ENCODE assay signal across 8 cellular contexts in the genomic region with DNA sequence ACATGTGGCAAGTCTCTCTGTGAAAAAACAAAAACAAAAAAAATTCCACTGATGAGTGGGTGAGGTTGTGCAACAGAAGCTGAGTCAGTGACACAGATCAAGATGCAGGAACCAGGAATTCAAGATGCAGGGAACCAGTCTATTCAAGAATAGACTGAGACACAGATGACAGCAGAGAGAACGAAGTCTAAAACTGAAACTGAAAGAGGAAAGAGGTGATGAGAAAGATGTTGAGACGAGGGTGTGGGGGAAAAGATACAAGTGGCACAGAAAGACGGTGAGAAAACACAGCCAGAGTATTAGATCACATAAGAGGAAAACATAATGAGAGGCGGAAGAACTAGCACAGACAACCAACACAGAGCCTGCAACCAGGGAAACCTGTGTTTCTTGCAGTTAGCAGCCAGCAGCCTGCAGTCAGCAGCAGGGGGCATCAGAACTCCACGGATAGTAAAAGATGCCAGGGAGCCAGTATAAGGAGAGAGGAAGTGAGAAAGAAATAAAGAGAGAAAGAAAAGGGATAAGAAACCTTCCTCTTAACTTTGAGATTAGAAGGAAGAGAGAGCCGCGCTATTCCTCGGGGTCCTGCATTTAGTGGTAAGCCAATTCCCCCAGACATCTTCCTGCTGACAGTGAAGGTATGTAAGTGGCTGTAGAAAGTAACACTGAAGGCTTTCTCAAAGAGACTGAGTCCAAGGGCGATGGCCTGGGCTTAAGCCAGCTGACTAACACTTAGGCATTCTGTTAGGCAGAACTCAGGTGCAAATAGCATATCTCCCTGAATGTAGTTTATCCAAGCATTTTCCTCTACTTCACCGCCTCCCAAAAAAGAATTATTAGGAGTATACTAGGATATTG.
DNase-seq lines count a peak whose midpoint lies in the region; ATAC-seq and TF ChIP-seq lines count a peak whose summit lies in the region.

No MANE protein-coding gene starts in this region.

- peak overlapping the region; percentile 35 to 59 (median 50) for H3K4me3 ChIP-seq in BLaER1 treated with 17β-estradiol and CSF1 and Interleukin-3, amounts not matched to agents 10 nM and 100 nM
- H3K4me3 ChIP-seq in dorsolateral prefrontal cortex (peak overlapping the region; percentile 11 to 70 (median 52)), lower lobe of right lung (peak overlapping the region; percentile 47)

- no peaks in the 10 kb centered on the region for H3K27me3 ChIP-seq in BLaER1 treated with 17β-estradiol and CSF1 and Interleukin-3, amounts not matched to agents 10 nM and 100 nM
- H3K27me3 ChIP-seq in dorsolateral prefrontal cortex (no peaks in the 10 kb centered on the region), lower lobe of right lung (ENCODE audit: low read depth) (no peaks in the 10 kb centered on the region)

- DNase-seq in NCI-H446 treated with DMSO at 0.1 percent for 48 hours (lab: John Stamatoyannopoulos, UW) (peak; percentile 7), dorsolateral prefrontal cortex (peak; percentile 66 to 91 (median 85)), lower lobe of right lung (peak; percentile 63)
- DNase-seq in activated CD4-positive, alpha-beta T cell treated with anti-CD3 and anti-CD28 coated beads, Interleukin-2, amount 10 ng/mL, durations not matched to agents 7 days and 5 days: peak; percentile 80
- DNase-seq in stimulated activated CD4-positive, alpha-beta T cell treated with anti-CD3 and anti-CD28 coated beads, TNF-alpha, amount 100 ng/mL, for 1 hour (ENCODE audit: low read depth in 3 of 3, low spot score in 1 of 3): peak; percentile 2 to 12 (median 8)

- CTCF ChIA-PET in activated CD4-positive, alpha-beta T cell treated with anti-CD3 and anti-CD28 coated beads, Interleukin-2, amount 10 ng/mL, durations not matched to agents 7 days and 5 days (lab: Charles Lee): interaction anchor here (0.6 kb wide), 1 partner anchor 14 kb away, joined by 4 read pairs; no protein-coding TSS in a partner anchor

- TF ChIP-seq CTCF in dorsolateral prefrontal cortex (IDR thresholded peaks at IDR 0.05 in 54 of 56, conservative IDR thresholded peaks at IDR 0.05 in 2 of 56; ENCODE audit: low read depth in 1 of 56, partially characterized antibody in 56 of 56): peak; percentile 64 to 97 (median 90)
- peak; percentile 77 for TF ChIP-seq CTCF in lower lobe of right lung (IDR thresholded peaks at IDR 0.05)

- no peaks in the 10 kb centered on the region; a peak in 1 of 22 replicates for H3K9me3 ChIP-seq in BLaER1 treated with 17β-estradiol and CSF1 and Interleukin-3, amounts not matched to agents 10 nM and 100 nM (replicated peaks in 1 of 11)
- H3K9me3 ChIP-seq in lower lobe of right lung: no peaks in the 10 kb centered on the region

- H3K4me1 ChIP-seq in BLaER1 treated with 17β-estradiol and CSF1 and Interleukin-3, amounts not matched to agents 10 nM and 100 nM: peaks cover 23 to 84% (median 36%) of the 10 kb centered on the region in 10 experiments
- peaks cover 7% of the 10 kb centered on the region for H3K4me1 ChIP-seq in lower lobe of right lung

- H3K4me2 ChIP-seq in BLaER1 treated with 17β-estradiol and CSF1 and Interleukin-3, amounts not matched to agents 10 nM and 100 nM: peak overlapping the region; percentile 72 to 97 (median 86)

- no peaks in the 10 kb centered on the region for H3K9me3 Mint-ChIP-seq in activated CD4-positive, alpha-beta T cell treated with anti-CD3 and anti-CD28 coated beads, Interleukin-2, amount 10 ng/mL, durations not matched to agents 7 days and 5 days

- no peaks in the 10 kb centered on the region for H4K20me1 ChIP-seq in BLaER1 treated with 17β-estradiol and CSF1 and Interleukin-3, amounts not matched to agents 10 nM and 100 nM

- peak overlapping the region; percentile 48 to 83 (median 76); a peak in 21 of 22 replicates for H3K27ac ChIP-seq in BLaER1 treated with 17β-estradiol and CSF1 and Interleukin-3, amounts not matched to agents 10 nM and 100 nM
- peak overlapping the region in 54 of 59 donors; percentile 26 to 89 (median 69) for H3K27ac ChIP-seq in dorsolateral prefrontal cortex
- peak overlapping the region; percentile 44 for H3K27ac ChIP-seq in lower lobe of right lung

- H3K36me3 ChIP-seq in BLaER1 treated with 17β-estradiol and CSF1 and Interleukin-3, amounts not matched to agents 10 nM and 100 nM: no peaks in the 10 kb centered on the region
- H3K36me3 ChIP-seq in lower lobe of right lung: no peaks in the 10 kb centered on the region

- H3K36me3 Mint-ChIP-seq in activated CD4-positive, alpha-beta T cell treated with anti-CD3 and anti-CD28 coated beads, Interleukin-2, amount 10 ng/mL, durations not matched to agents 7 days and 5 days (ENCODE audit: low read depth): no peaks in the 10 kb centered on the region

- peaks cover 19% of the 10 kb centered on the region for H3K27me3 Mint-ChIP-seq in activated CD4-positive, alpha-beta T cell treated with anti-CD3 and anti-CD28 coated beads, Interleukin-2, amount 10 ng/mL, durations not matched to agents 7 days and 5 days

- H3K4me1 Mint-ChIP-seq in activated CD4-positive, alpha-beta T cell treated with anti-CD3 and anti-CD28 coated beads, Interleukin-2, amount 10 ng/mL, durations not matched to agents 7 days and 5 days: peaks cover 12% of the 10 kb centered on the region

- POLR2A ChIA-PET in activated CD4-positive, alpha-beta T cell treated with anti-CD3 and anti-CD28 coated beads, Interleukin-2, amount 10 ng/mL, durations not matched to agents 7 days and 5 days (lab: Charles Lee): no interaction called here

- intact Hi-C loops in dorsolateral prefrontal cortex (cut with DNase I): loop anchor here (1.0 to 10.0 kb wide), 5 partner anchors 141 to 1582 kb away; a partner anchor contains a TSS
- intact Hi-C loops in lower lobe of right lung (cut with DNase I): no loop called here

- H3K27ac Mint-ChIP-seq in activated CD4-positive, alpha-beta T cell treated with anti-CD3 and anti-CD28 coated beads, Interleukin-2, amount 10 ng/mL, durations not matched to agents 7 days and 5 days: no peak overlapping the region

- peak overlapping the region; percentile 49 to 74 (median 66); a peak in 21 of 22 replicates for H3K9ac ChIP-seq in BLaER1 treated with 17β-estradiol and CSF1 and Interleukin-3, amounts not matched to agents 10 nM and 100 nM

- ATAC-seq in GM19043 (IDR thresholded peaks at IDR 0.05; ENCODE audit: low read depth, unreplicated experiment) (peak; percentile 66), HG03196 (IDR thresholded peaks at IDR 0.05; ENCODE audit: unreplicated experiment) (peak; percentile 71), lower lobe of right lung (peak; percentile 88 to 91)

- no peak overlapping the region for H3K4me3 Mint-ChIP-seq in activated CD4-positive, alpha-beta T cell treated with anti-CD3 and anti-CD28 coated beads, Interleukin-2, amount 10 ng/mL, durations not matched to agents 7 days and 5 days

Comparison
In these comparisons a context has a peak if more than half of its experiments do, and no peak if none do; other contexts are left out.
1. Peak in every context shown above with its lines: DNase-seq, ATAC-seq, H3K4me3 ChIP-seq and H3K27ac ChIP-seq.
2. DNase-seq: peak in every context shown above with its lines; median percentile 85 in dorsolateral prefrontal cortex; 80 in activated CD4-positive, alpha-beta T cell treated with anti-CD3 and anti-CD28 coated beads, Interleukin-2, amount 10 ng/mL, durations not matched to agents 7 days and 5 days; 63 in lower lobe of right lung; 8 in stimulated activated CD4-positive, alpha-beta T cell treated with anti-CD3 and anti-CD28 coated beads, TNF-alpha, amount 100 ng/mL, for 1 hour; 7 in NCI-H446 treated with DMSO at 0.1 percent for 48 hours.